In genomic region chr1:115183158-115183557, GRCh38 we compare ENCODE assay signal across 15 cellular contexts.
DNase-seq lines count a peak whose midpoint lies in the region; ATAC-seq and TF ChIP-seq lines count a peak whose summit lies in the region.
"Had no signal": no experiment of that assay in that cellular context is flagged by ENCODE, and none has a peak within 500 bp of the region (broad histone marks: within the 10 kb centered on the region; RNA-seq: fewer than 3 reads in every experiment).

No MANE protein-coding gene starts in this region.

- intact Hi-C loops in activated CD4-positive, alpha-beta T cell treated with anti-CD3 and anti-CD28 coated beads, Interleukin-2, amount 10 ng/mL, durations not matched to agents 24 days and 14 days (cut with micrococcal nuclease): no loop called here
- intact Hi-C loops in IMR-90 (cut with micrococcal nuclease): no loop called here
- intact Hi-C loops in gastrocnemius medialis (cut with DNase I; ENCODE audit: low total_unique reads): loop anchor here (5.0 kb wide), 3 partner anchors 274 to 574 kb away; partner anchors contain the start of gene CSDE1
- intact Hi-C loops in activated T-helper 1 cell treated with anti-CD3 and anti-CD28 coated beads, Interleukin-12 subunit alpha, Interleukin-12 subunit beta, Interleukin-2, Interleukin-4 antibody, amounts not matched to agents 30 ng/mL and 10 ng/mL and 1 ng/mL, durations not matched to agents 14 hours and 24 hours and 36 hours (cut with micrococcal nuclease): no loop called here

- peak overlapping the region; percentile 20; the same call in 1 of the 2 replicates for H2BK20ac ChIP-seq in IMR-90 (ENCODE audit: low read depth, low read length)

- peak overlapping the region; percentile 48; the same call in 1 of the 2 replicates for H2AK5ac ChIP-seq in IMR-90 (ENCODE audit: low read depth, low read length)

- no peaks in the 10 kb centered on the region for H4K20me1 ChIP-seq in IMR-90 (ENCODE audit: insufficient read depth, low read length)

- H2AK9ac ChIP-seq in IMR-90 (replicated peaks; ENCODE audit: low read depth, low read length, poor library complexity): no peak overlapping the region

- no peak overlapping the region for H3K14ac ChIP-seq in IMR-90 (replicated peaks; ENCODE audit: low read depth, low read length)

- WGBS in IMR-90 (ENCODE audit: extremely low coverage in 2 of 2, insufficient read length in 1 of 2), 2 experiments: 88% methylated on average over 1 of the region's 6 CpGs; no CpG with 5 or more reads in 1 of the 2 experiments
- 82 to 84% methylated on average over 3 to 6 of the region's 6 CpGs for WGBS in endodermal cell (ENCODE audit: insufficient coverage in 1 of 2, insufficient read length in 1 of 2), 2 experiments

- peak overlapping the region; percentile 34; the same call in 2 of the 3 replicates for H2BK15ac ChIP-seq in IMR-90 (ENCODE audit: low read depth, low read length)

- peaks cover 24% of the 10 kb centered on the region for H3K9me1 ChIP-seq in IMR-90 (ENCODE audit: insufficient read depth, low read length)

- no peak overlapping the region for H3K4me2 ChIP-seq in IMR-90 (ENCODE audit: low read depth, low read length)

- no peak overlapping the region for H3K56ac ChIP-seq in IMR-90 (ENCODE audit: extremely low read depth, insufficient read depth, low read length)

- H3K27me3 ChIP-seq in IMR-90 (ENCODE audit: control insufficient read depth, insufficient read depth, low read length) (no peaks in the 10 kb centered on the region), endodermal cell (ENCODE audit: control insufficient read depth, insufficient read depth, low read length, poor library complexity, severe bottlenecking) (no peaks in the 10 kb centered on the region), gastrocnemius medialis (no peaks in the 10 kb centered on the region)
- H3K27me3 ChIP-seq: spleen had no signal

- H2BK120ac ChIP-seq in IMR-90 (ENCODE audit: low read depth, low read length): peak overlapping the region; percentile 89

- in situ Hi-C loops in IMR-90 (cut with MboI; ENCODE audit: low sequenced_read_pairs): no loop called here
- in situ Hi-C loops in gastrocnemius medialis (cut with MboI; ENCODE audit: low sequenced_read_pairs in 4 of 4): loop anchor here in 2 of 4 donors (25.0 kb wide), 1 partner anchor 579 kb away; the partner anchor contains the start of gene CASQ2 (in 2 of the 2)

- peak overlapping the region in 1 of 2 experiments; percentile 52; a peak in 1 of 4 replicates for H4K8ac ChIP-seq in IMR-90 (ENCODE audit: low read depth in 2 of 2, low read length in 2 of 2)

- DNase-seq in activated CD4-positive, alpha-beta T cell treated with anti-CD3 and anti-CD28 coated beads, Interleukin-2, amount 10 ng/mL, durations not matched to agents 24 days and 14 days: peak; percentile 52
- DNase-seq in activated CD4-positive, alpha-beta T cell treated with anti-CD3 and anti-CD28 coated beads for 1 hour: no peak
- DNase-seq in IMR-90: no peak
- peak; percentile 85 for DNase-seq in endodermal cell
- peak in 1 of 2 donors; percentile 21 for DNase-seq in gastrocnemius medialis
- DNase-seq in activated T-helper 1 cell treated with anti-CD3 and anti-CD28 coated beads, Interleukin-12 subunit alpha, Interleukin-12 subunit beta, Interleukin-2, Interleukin-4 antibody, amounts not matched to agents 30 ng/mL and 10 ng/mL and 1 ng/mL, durations not matched to agents 14 hours and 24 hours and 36 hours (ENCODE audit: low spot score): no peak
- DNase-seq in cerebellar nuclear complex (lab: John Stamatoyannopoulos, UW): no peak
- DNase-seq: HCEC 1CT, immature natural killer cell, NCI-H2107, PC-3, spleen had no signal

- CTCF ChIA-PET in IMR-90 (lab: Yijun Ruan, JAX): interaction anchor here (0.5 to 1.1 kb wide), 2 partner anchors 27 to 1235 kb away, joined by 3 read pairs; no protein-coding TSS in a partner anchor

- no peak overlapping the region for H3K4me3 Mint-ChIP-seq in activated CD4-positive, alpha-beta T cell treated with anti-CD3 and anti-CD28 coated beads, Interleukin-2, amount 10 ng/mL, durations not matched to agents 24 days and 14 days
- no peak overlapping the region for H3K4me3 Mint-ChIP-seq in endodermal cell
- no peak overlapping the region for H3K4me3 Mint-ChIP-seq in activated T-helper 1 cell treated with anti-CD3 and anti-CD28 coated beads, Interleukin-12 subunit alpha, Interleukin-12 subunit beta, Interleukin-2, Interleukin-4 antibody, amounts not matched to agents 30 ng/mL and 10 ng/mL and 1 ng/mL, durations not matched to agents 14 hours and 24 hours and 36 hours
- H3K4me3 Mint-ChIP-seq: dendritic cell treated with granulocyte-macrophage colony-stimulating factor and Interleukin-4, amounts not matched to agents 40 ng/mL and 50 ng/mL, for 4 days; immature natural killer cell had no signal

- H3K4me1 ChIP-seq in IMR-90 (ENCODE audit: control insufficient read depth, insufficient read depth, low read length) (peaks cover 16% of the 10 kb centered on the region), endodermal cell (ENCODE audit: control insufficient read depth, insufficient read depth, low read length) (no peaks in the 10 kb centered on the region), gastrocnemius medialis (peaks cover 24 to 48% of the 10 kb centered on the region in 2 donors)

- H3K79me1 ChIP-seq in IMR-90 (ENCODE audit: low read depth in 1 of 2, low read length in 2 of 2): no peaks in the 10 kb centered on the region

- H2BK5ac ChIP-seq in IMR-90 (ENCODE audit: low read depth, low read length, poor library complexity, severe bottlenecking): no peak overlapping the region

- H3K27ac ChIP-seq in IMR-90 (ENCODE audit: insufficient read depth, low read length) (no peak overlapping the region), endodermal cell (ENCODE audit: low read depth, low read length) (no peak overlapping the region), gastrocnemius medialis (peak overlapping the region; percentile 86 to 96 (median 90))
- H3K27ac ChIP-seq: HL-60 had no signal

- no TSS peak for BruUV-seq in IMR-90 (replicated peaks; lab: Mats Ljungman, UMichigan)

- H3K4me1 Mint-ChIP-seq in activated CD4-positive, alpha-beta T cell treated with anti-CD3 and anti-CD28 coated beads, Interleukin-2, amount 10 ng/mL, durations not matched to agents 24 days and 14 days: peaks cover 9% of the 10 kb centered on the region
- H3K4me1 Mint-ChIP-seq in endodermal cell: no peaks in the 10 kb centered on the region
- peaks cover 17% of the 10 kb centered on the region for H3K4me1 Mint-ChIP-seq in activated T-helper 1 cell treated with anti-CD3 and anti-CD28 coated beads, Interleukin-12 subunit alpha, Interleukin-12 subunit beta, Interleukin-2, Interleukin-4 antibody, amounts not matched to agents 30 ng/mL and 10 ng/mL and 1 ng/mL, durations not matched to agents 14 hours and 24 hours and 36 hours (ENCODE audit: low read depth)
- H3K4me1 Mint-ChIP-seq: immature natural killer cell had no signal

- POLR2A ChIA-PET in IMR-90 (lab: Charles Lee; ENCODE audit: unreplicated experiment): no interaction called here

- TF ChIP-seq POLR2A in IMR-90 (IDR thresholded peaks at IDR 0.05; ENCODE audit: low read depth, low read length) (no peak), gastrocnemius medialis (IDR thresholded peaks at IDR 0.05) (no peak)

- peak overlapping the region; percentile 25; the same call in 1 of the 2 replicates for H3K4ac ChIP-seq in IMR-90 (ENCODE audit: low read depth, low read length)

- TF ChIP-seq CTCF in IMR-90 (conservative IDR thresholded peaks at IDR 0.05; ENCODE audit: low read depth, low read length) (no peak), endodermal cell (conservative IDR thresholded peaks at IDR 0.05) (peak; percentile 72), gastrocnemius medialis (IDR thresholded peaks at IDR 0.05 in 4 of 5, conservative IDR thresholded peaks at IDR 0.05 in 1 of 5) (no peak)

- no peaks in the 10 kb centered on the region for H3K9me3 ChIP-seq in IMR-90 (ENCODE audit: control insufficient read depth, insufficient read depth, low read length)
- no peaks in the 10 kb centered on the region for H3K9me3 ChIP-seq in endodermal cell (ENCODE audit: control insufficient read depth, low read length)
- H3K9me3 ChIP-seq in gastrocnemius medialis: no peaks in the 10 kb centered on the region
- H3K9me3 ChIP-seq: spleen had no signal

- no peaks in the 10 kb centered on the region for H3K9me3 Mint-ChIP-seq in activated CD4-positive, alpha-beta T cell treated with anti-CD3 and anti-CD28 coated beads, Interleukin-2, amount 10 ng/mL, durations not matched to agents 24 days and 14 days
- no peaks in the 10 kb centered on the region for H3K9me3 Mint-ChIP-seq in endodermal cell
- H3K9me3 Mint-ChIP-seq in activated T-helper 1 cell treated with anti-CD3 and anti-CD28 coated beads, Interleukin-12 subunit alpha, Interleukin-12 subunit beta, Interleukin-2, Interleukin-4 antibody, amounts not matched to agents 30 ng/mL and 10 ng/mL and 1 ng/mL, durations not matched to agents 14 hours and 24 hours and 36 hours: no peaks in the 10 kb centered on the region
- H3K9me3 Mint-ChIP-seq: dendritic cell treated with granulocyte-macrophage colony-stimulating factor and Interleukin-4, amounts not matched to agents 40 ng/mL and 50 ng/mL, for 4 days; immature natural killer cell had no signal

- H3K36me3 ChIP-seq in IMR-90 (ENCODE audit: control insufficient read depth, insufficient read depth, low read length) (no peaks in the 10 kb centered on the region), endodermal cell (ENCODE audit: control insufficient read depth, insufficient read depth, low read length) (no peaks in the 10 kb centered on the region), gastrocnemius medialis (no peaks in the 10 kb centered on the region)
- H3K36me3 ChIP-seq: spleen had no signal

- H3K27ac Mint-ChIP-seq in activated CD4-positive, alpha-beta T cell treated with anti-CD3 and anti-CD28 coated beads, Interleukin-2, amount 10 ng/mL, durations not matched to agents 24 days and 14 days: no peak overlapping the region
- no peak overlapping the region for H3K27ac Mint-ChIP-seq in endodermal cell
- H3K27ac Mint-ChIP-seq in activated T-helper 1 cell treated with anti-CD3 and anti-CD28 coated beads, Interleukin-12 subunit alpha, Interleukin-12 subunit beta, Interleukin-2, Interleukin-4 antibody, amounts not matched to agents 30 ng/mL and 10 ng/mL and 1 ng/mL, durations not matched to agents 14 hours and 24 hours and 36 hours: no peak overlapping the region
- H3K27ac Mint-ChIP-seq: dendritic cell treated with granulocyte-macrophage colony-stimulating factor and Interleukin-4, amounts not matched to agents 40 ng/mL and 50 ng/mL, for 4 days; immature natural killer cell had no signal

- H4K5ac ChIP-seq in IMR-90 (ENCODE audit: low read depth, low read length): no peak overlapping the region

- H3K27me3 Mint-ChIP-seq in activated CD4-positive, alpha-beta T cell treated with anti-CD3 and anti-CD28 coated beads, Interleukin-2, amount 10 ng/mL, durations not matched to agents 24 days and 14 days: no peaks in the 10 kb centered on the region
- no peaks in the 10 kb centered on the region for H3K27me3 Mint-ChIP-seq in endodermal cell (ENCODE audit: insufficient read depth)
- H3K27me3 Mint-ChIP-seq in activated T-helper 1 cell treated with anti-CD3 and anti-CD28 coated beads, Interleukin-12 subunit alpha, Interleukin-12 subunit beta, Interleukin-2, Interleukin-4 antibody, amounts not matched to agents 30 ng/mL and 10 ng/mL and 1 ng/mL, durations not matched to agents 14 hours and 24 hours and 36 hours (ENCODE audit: insufficient read depth): no peaks in the 10 kb centered on the region
- H3K27me3 Mint-ChIP-seq: dendritic cell treated with granulocyte-macrophage colony-stimulating factor and Interleukin-4, amounts not matched to agents 40 ng/mL and 50 ng/mL, for 4 days had no signal

- H3K9ac ChIP-seq in IMR-90 (ENCODE audit: low read depth, low read length) (no peak overlapping the region), endodermal cell (ENCODE audit: extremely low read depth, low read length, poor library complexity, severe bottlenecking) (no peak overlapping the region)

- no peak overlapping the region for H3K18ac ChIP-seq in IMR-90 (ENCODE audit: low read depth, low read length)

- ATAC-seq in IMR-90 (ENCODE audit: low read depth): no peak
- no peak for ATAC-seq in gastrocnemius medialis
- no peak for ATAC-seq in HG03469 (IDR thresholded peaks at IDR 0.05; ENCODE audit: unreplicated experiment)
- ATAC-seq: PC-3 had no signal

- H3K36me3 Mint-ChIP-seq in activated CD4-positive, alpha-beta T cell treated with anti-CD3 and anti-CD28 coated beads, Interleukin-2, amount 10 ng/mL, durations not matched to agents 24 days and 14 days (ENCODE audit: low read depth): no peaks in the 10 kb centered on the region
- no peaks in the 10 kb centered on the region for H3K36me3 Mint-ChIP-seq in endodermal cell (ENCODE audit: low read depth)
- H3K36me3 Mint-ChIP-seq in activated T-helper 1 cell treated with anti-CD3 and anti-CD28 coated beads, Interleukin-12 subunit alpha, Interleukin-12 subunit beta, Interleukin-2, Interleukin-4 antibody, amounts not matched to agents 30 ng/mL and 10 ng/mL and 1 ng/mL, durations not matched to agents 14 hours and 24 hours and 36 hours (ENCODE audit: low read depth): no peaks in the 10 kb centered on the region
- H3K36me3 Mint-ChIP-seq: immature natural killer cell had no signal

- no peak overlapping the region for H3K23ac ChIP-seq in IMR-90 (ENCODE audit: low read depth, low read length)

- H4K91ac ChIP-seq in IMR-90 (ENCODE audit: insufficient read depth, low read depth, low read length): no peak overlapping the region

- dilution Hi-C loops in IMR-90 (cut with HindIII; ENCODE audit: low sequenced_read_pairs, unreplicated experiment): no loop called here

- H2AFZ ChIP-seq in IMR-90 (replicated peaks; ENCODE audit: low read length, poor library complexity): no peak overlapping the region

- no peak overlapping the region for H3K4me3 ChIP-seq in IMR-90 (ENCODE audit: insufficient read depth, low read depth, low read length)
- H3K4me3 ChIP-seq in endodermal cell (ENCODE audit: low read length): no peak overlapping the region
- no peak overlapping the region for H3K4me3 ChIP-seq in gastrocnemius medialis
- H3K4me3 ChIP-seq: spleen had no signal

- TF ChIP-seq RAD21 in IMR-90 (IDR thresholded peaks at IDR 0.05; ENCODE audit: low read length): no peak

Comparison
In these comparisons a context has a peak if more than half of its experiments do, and no peak if none do; other contexts are left out.
1. DNase-seq: peak in activated CD4-positive, alpha-beta T cell treated with anti-CD3 and anti-CD28 coated beads, Interleukin-2, amount 10 ng/mL, durations not matched to agents 24 days and 14 days (single experiment) and endodermal cell (single experiment); none in activated CD4-positive, alpha-beta T cell treated with anti-CD3 and anti-CD28 coated beads for 1 hour (single experiment), IMR-90 (single experiment), activated T-helper 1 cell treated with anti-CD3 and anti-CD28 coated beads, Interleukin-12 subunit alpha, Interleukin-12 subunit beta, Interleukin-2, Interleukin-4 antibody, amounts not matched to agents 30 ng/mL and 10 ng/mL and 1 ng/mL, durations not matched to agents 14 hours and 24 hours and 36 hours (single experiment) and cerebellar nuclear complex (0 of 2).
2. H3K27ac ChIP-seq: peak in gastrocnemius medialis (4 of 4); none in IMR-90 (single experiment) and endodermal cell (single experiment).